ENCODE assay signal across 20 cellular contexts in the genomic region with DNA sequence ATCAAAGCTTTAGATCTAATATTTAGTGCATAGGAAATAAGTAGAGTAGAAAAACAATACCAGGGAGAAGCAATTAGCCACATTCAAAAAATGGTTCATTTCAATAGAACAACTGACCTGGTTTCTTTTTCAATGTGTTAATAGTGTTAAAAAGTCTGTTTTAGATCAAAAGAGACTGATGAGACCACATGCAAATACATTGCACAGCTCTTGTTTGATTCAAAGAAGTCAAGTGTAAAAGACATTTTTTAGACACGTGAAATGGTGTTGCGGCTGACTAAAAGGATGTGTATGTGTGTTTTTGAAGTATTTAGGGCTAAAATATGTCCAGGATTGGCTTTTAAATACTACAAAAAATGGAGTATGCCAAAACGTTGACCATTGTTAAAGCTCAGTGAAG. TPM values are rescaled to one million over a fixed set of nuclear protein-coding genes. Genes with fewer than 3 reads are reported as not detected.
"Had no signal": no experiment of that assay in that cellular context is flagged by ENCODE, and none has a peak within 500 bp of the region (broad histone marks: within the 10 kb centered on the region; RNA-seq: fewer than 3 reads in every experiment).

No MANE protein-coding gene starts in this region.

- H3K9me3 Mint-ChIP-seq: activated CD4-positive, alpha-beta T cell treated with anti-CD3 and anti-CD28 coated beads, Interleukin-2, amount 10 ng/mL, durations not matched to agents 7 days and 5 days; endodermal cell had no signal

- H3K4me1 ChIP-seq: colonic mucosa had no signal

- H3K9me3 ChIP-seq: colonic mucosa, lower lobe of right lung, tibial artery, uterus had no signal

- H3K36me3 ChIP-seq: brain microvascular endothelial cell, colonic mucosa, lower lobe of right lung, tibial artery, uterus had no signal

- DNase-seq: activated CD4-positive, alpha-beta T cell treated with anti-CD3 and anti-CD28 coated beads, Interleukin-2, amount 10 ng/mL, durations not matched to agents 7 days and 5 days; activated naive CD4-positive, alpha-beta T cell; anterior cingulate cortex; brain microvascular endothelial cell; central memory CD4-positive, alpha-beta T cell; colonic mucosa; endodermal cell; foreskin keratinocyte; glutamatergic neuron; hypothalamus; lower lobe of right lung; stimulated activated CD4-positive, alpha-beta T cell treated with anti-CD3 and anti-CD28 coated beads, Interleukin-2, amount 100 ng/mL, for 24 hours; stimulated activated naive CD4-positive, alpha-beta T cell treated with Interleukin-2 at 50 U/mL for 16 hours; substantia nigra; T1000; tibial artery; uterus had no signal

- H3K27ac Mint-ChIP-seq: activated CD4-positive, alpha-beta T cell treated with anti-CD3 and anti-CD28 coated beads, Interleukin-2, amount 10 ng/mL, durations not matched to agents 7 days and 5 days; endodermal cell; progenitor cell of endocrine pancreas had no signal

- H3K27ac ChIP-seq: brain microvascular endothelial cell, colonic mucosa, foreskin keratinocyte, lower lobe of right lung, tibial artery had no signal

- H3K27me3 ChIP-seq: brain microvascular endothelial cell, colonic mucosa, foreskin keratinocyte, tibial artery, uterus had no signal

- ATAC-seq: activated CD4-positive, CD25-positive, alpha-beta regulatory T cell treated with anti-CD3 and anti-CD28 coated beads, Interleukin-2, amount 50 U/mL, for 24 hours; foreskin keratinocyte; lower lobe of right lung had no signal

- H3K4me3 ChIP-seq: colonic mucosa, lower lobe of right lung had no signal

RNA-seq across cellular contexts. Expression of a gene that starts 1.2 kb away (rescaled TPM):
- total RNA-seq: activated CD8-positive, alpha-beta memory T cell treated with anti-CD3 and anti-CD28 coated beads for 36 hours had no signal
